8 cellular contexts compared by ENCODE assay signal in genomic region chr6:116369540-116370327, GRCh38. TPM values are rescaled to one million over a fixed set of nuclear protein-coding genes. Genes with fewer than 3 reads are reported as not detected.
A peak's percentile ranks its signal among the peaks of the same experiment; 100 is the strongest.
DNase-seq lines count a peak whose midpoint lies in the region; ATAC-seq and TF ChIP-seq lines count a peak whose summit lies in the region.

No MANE protein-coding gene starts in this region.

- H3K36me3 Mint-ChIP-seq in activated CD4-positive, alpha-beta memory T cell treated with anti-CD3 and anti-CD28 coated beads, Interleukin-2, amount 10 ng/mL, durations not matched to agents 7 days and 5 days (ENCODE audit: low read depth), result no peaks in the 10 kb centered on the region
- H3K36me3 Mint-ChIP-seq in immature natural killer cell, result no peaks in the 10 kb centered on the region

- WGBS in transverse colon (ENCODE audit: low coverage in 1 of 2), 2 donors, result 46 to 63% methylated on average over 1 to 7 of the region's 7 CpGs

- TF ChIP-seq EP300 in transverse colon (IDR thresholded peaks at IDR 0.05; ENCODE audit: low read depth), result no peak

- H3K36me3 ChIP-seq in cardiac muscle cell (no peaks in the 10 kb centered on the region), transverse colon (no peaks in the 10 kb centered on the region)

- peaks cover 33% of the 10 kb centered on the region for H3K4me1 Mint-ChIP-seq in activated CD4-positive, alpha-beta memory T cell treated with anti-CD3 and anti-CD28 coated beads, Interleukin-2, amount 10 ng/mL, durations not matched to agents 7 days and 5 days
- peaks cover 15 to 17% of the 10 kb centered on the region in 2 donors for H3K4me1 Mint-ChIP-seq in immature natural killer cell

- POLR2A ChIA-PET in activated CD4-positive, alpha-beta memory T cell treated with anti-CD3 and anti-CD28 coated beads, Interleukin-2, amount 10 ng/mL, durations not matched to agents 7 days and 5 days (lab: Charles Lee), result interaction anchor here (1.9 kb wide), 1 partner anchor 201 kb away, joined by 8 read pairs; the partner anchor contains the start of gene RWDD1

- H3K4me3 ChIP-seq in cardiac muscle cell, result peak overlapping the region; percentile 71
- H3K4me3 ChIP-seq in transverse colon, result peak overlapping the region in 3 of 4 donors; percentile 49 to 82 (median 70)

- no peak for TF ChIP-seq CTCF in cardiac muscle cell (IDR thresholded peaks at IDR 0.05; ENCODE audit: low read depth, low read length)
- no peak for TF ChIP-seq CTCF in transverse colon (IDR thresholded peaks at IDR 0.05)

- intact Hi-C loops in Right ventricle myocardium superior (cut with DNase I), result no loop called here
- intact Hi-C loops in transverse colon (cut with DNase I; ENCODE audit: low total_unique reads), result no loop called here

- H3K27me3 ChIP-seq in cardiac muscle cell (no peaks in the 10 kb centered on the region), transverse colon (peaks cover 50% of the 10 kb centered on the region)

- CTCF ChIA-PET in activated CD4-positive, alpha-beta memory T cell treated with anti-CD3 and anti-CD28 coated beads, Interleukin-2, amount 10 ng/mL, durations not matched to agents 7 days and 5 days (lab: Charles Lee), result interaction anchor here (0.6 to 1.4 kb wide), 2 partner anchors 8 to 316 kb away, joined by 3 to 4 read pairs; no protein-coding TSS in a partner anchor

- H3K9me3 ChIP-seq in cardiac muscle cell (ENCODE audit: low read depth) (no peaks in the 10 kb centered on the region), transverse colon (no peaks in the 10 kb centered on the region)

- TF ChIP-seq POLR2A in transverse colon (IDR thresholded peaks at IDR 0.05), result no peak

- H3K27ac Mint-ChIP-seq in activated CD4-positive, alpha-beta memory T cell treated with anti-CD3 and anti-CD28 coated beads, Interleukin-2, amount 10 ng/mL, durations not matched to agents 7 days and 5 days, result no peak overlapping the region
- peak overlapping the region in 1 of 6 donors; percentile 7 for H3K27ac Mint-ChIP-seq in immature natural killer cell

- H3K4me1 ChIP-seq in cardiac muscle cell (ENCODE audit: low read depth), result no peaks in the 10 kb centered on the region
- H3K4me1 ChIP-seq in transverse colon, result peaks cover 0 to 23% (median 8%) of the 10 kb centered on the region in 4 donors

- H3K27ac ChIP-seq in cardiac muscle cell (peak overlapping the region; percentile 87), transverse colon (peak overlapping the region; percentile 89 to 94 (median 91))

- peaks cover 20% of the 10 kb centered on the region for H3K27me3 Mint-ChIP-seq in activated CD4-positive, alpha-beta memory T cell treated with anti-CD3 and anti-CD28 coated beads, Interleukin-2, amount 10 ng/mL, durations not matched to agents 7 days and 5 days
- peaks cover 5 to 12% (median 10%) of the 10 kb centered on the region in 3 donors for H3K27me3 Mint-ChIP-seq in immature natural killer cell (ENCODE audit: low read depth in 3 of 3)

- no peak for DNase-seq in cardiac muscle cell (ENCODE audit: low read depth in 1 of 2, low spot score in 1 of 2)
- no peak for DNase-seq in Right ventricle myocardium superior
- no peak for DNase-seq in activated CD4-positive, alpha-beta memory T cell treated with anti-CD3 and anti-CD28 coated beads, Interleukin-2, amount 10 ng/mL, durations not matched to agents 7 days and 5 days
- DNase-seq in immature natural killer cell, result no peak
- no peak for DNase-seq in transverse colon
- DNase-seq in D341Med (ENCODE audit: low spot score), result no peak
- no peak for DNase-seq in MV-4-11 (lab: John Stamatoyannopoulos, UW)

- ATAC-seq in Right ventricle myocardium superior (ENCODE audit: poor library complexity), result no peak
- ATAC-seq in HG02884 (IDR thresholded peaks at IDR 0.05; ENCODE audit: unreplicated experiment), result peak; percentile 34

- no peaks in the 10 kb centered on the region for H3K9me3 Mint-ChIP-seq in activated CD4-positive, alpha-beta memory T cell treated with anti-CD3 and anti-CD28 coated beads, Interleukin-2, amount 10 ng/mL, durations not matched to agents 7 days and 5 days
- no peaks in the 10 kb centered on the region for H3K9me3 Mint-ChIP-seq in immature natural killer cell

- peak overlapping the region; percentile 73 for H3K4me3 Mint-ChIP-seq in activated CD4-positive, alpha-beta memory T cell treated with anti-CD3 and anti-CD28 coated beads, Interleukin-2, amount 10 ng/mL, durations not matched to agents 7 days and 5 days
- peak overlapping the region; percentile 85 to 92 (median 88) for H3K4me3 Mint-ChIP-seq in immature natural killer cell

- in situ Hi-C loops in transverse colon (cut with MboI; ENCODE audit: low pct_ligation_motif_present in 1 of 4, low pct_unique_long_range_greater_than_20kb in 1 of 4, low sequenced_read_pairs in 3 of 4), result no loop called here

RNA-seq across cellular contexts. Expression of gene DSE, which starts 1.0 kb away (rescaled TPM):
- total RNA-seq in cardiac muscle cell (23.5 and 28.1 TPM in 2 replicates), Right ventricle myocardium superior (10.2 TPM), transverse colon (10 to 100 TPM in 2 of 4 donors, 1 to 10 TPM in 2; 3.8 to 16.7 (median 9.2) TPM)
- polyA plus RNA-seq in cardiac muscle cell (12.7 and 14.3 TPM in 2 replicates), immature natural killer cell (1 to 10 TPM; 2.6 to 3.9 (median 3.2) TPM)
- 1 to 10 TPM; 5.1 to 7.5 TPM for total RNA-seq in activated CD4-positive, alpha-beta memory T cell treated with anti-CD3 and anti-CD28 coated beads, Interleukin-2, amount 10 ng/mL, durations not matched to agents 7 days and 5 days
